13 cellular contexts compared by ENCODE assay signal in the genomic region with DNA sequence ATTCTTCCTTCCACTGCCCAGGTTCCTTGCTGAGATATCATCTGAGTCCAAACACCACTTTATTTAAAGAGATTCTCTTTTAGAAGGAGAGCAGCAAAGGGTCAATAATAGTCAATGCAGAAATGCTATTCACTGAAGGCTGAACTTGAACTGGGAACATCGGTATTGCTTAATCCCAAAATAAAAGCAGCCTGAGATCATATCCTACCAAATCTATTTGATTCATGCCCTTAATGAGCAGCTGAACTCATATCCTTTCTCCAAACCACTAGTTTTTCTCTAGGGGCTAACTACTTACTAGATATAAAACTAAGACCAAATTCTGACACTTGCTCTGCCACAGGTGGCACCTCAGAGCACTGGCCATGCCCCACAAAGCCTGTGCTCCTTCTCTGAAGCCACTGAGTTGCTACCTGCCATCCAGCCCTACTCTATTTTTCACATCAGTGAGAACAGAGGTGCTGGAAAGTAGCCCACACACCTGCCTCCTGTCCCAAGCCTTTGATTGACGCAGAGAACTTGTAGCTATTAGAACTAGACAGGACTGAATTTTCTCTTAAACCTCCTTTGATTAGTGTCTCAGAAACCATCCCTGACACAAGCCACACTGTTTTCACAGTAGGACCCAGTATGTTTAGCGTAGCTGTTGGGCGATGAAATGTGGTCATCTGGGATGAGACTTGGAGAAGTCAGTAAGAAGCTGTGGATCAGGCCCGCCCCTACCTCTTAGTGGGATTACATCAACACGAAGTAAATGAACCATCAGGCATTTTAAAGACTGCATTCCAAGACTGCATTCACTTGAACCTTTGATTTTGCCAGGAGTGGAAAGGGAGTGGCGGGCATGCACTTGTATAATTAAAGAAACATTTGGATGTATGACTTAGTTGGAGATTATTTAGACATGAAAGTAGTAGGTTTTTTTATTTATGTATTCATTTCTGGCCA.
DNase-seq lines count a peak whose midpoint lies in the region; ATAC-seq and TF ChIP-seq lines count a peak whose summit lies in the region.
"Had no signal": no experiment of that assay in that cellular context is flagged by ENCODE, and none has a peak within 500 bp of the region (broad histone marks: within the 10 kb centered on the region; RNA-seq: fewer than 3 reads in every experiment).

No MANE protein-coding gene starts in this region.

- no peak overlapping the region for H3K4me3 ChIP-seq in lung
- no peak overlapping the region for H3K4me3 ChIP-seq in subcutaneous abdominal adipose tissue (ENCODE audit: low read depth in 1 of 5, low read length in 5 of 5)

- H3K9me3 Mint-ChIP-seq in activated naive CD4-positive, alpha-beta T cell treated with anti-CD3 and anti-CD28 coated beads, Interleukin-2, amount 50 U/mL, for 24 hours: no peaks in the 10 kb centered on the region
- H3K9me3 Mint-ChIP-seq in central memory CD8-positive, alpha-beta T cell: no peaks in the 10 kb centered on the region
- H3K9me3 Mint-ChIP-seq: activated B cell treated with CpG ODN at 0.5 μM for 24 hours; activated naive CD4-positive, alpha-beta T cell treated with anti-CD3 and anti-CD28 coated beads for 36 hours had no signal

- peaks cover 28 to 66% of the 10 kb centered on the region in 2 donors for H3K4me1 ChIP-seq in lung (ENCODE audit: control insufficient read depth in 2 of 2, insufficient read depth in 2 of 2, low read length in 2 of 2)
- peaks cover 11 to 87% (median 78%) of the 10 kb centered on the region in 5 donors for H3K4me1 ChIP-seq in subcutaneous abdominal adipose tissue (ENCODE audit: control insufficient read depth in 5 of 5, insufficient read depth in 5 of 5, low read length in 5 of 5)

- H3K4me3 Mint-ChIP-seq in activated naive CD4-positive, alpha-beta T cell treated with anti-CD3 and anti-CD28 coated beads, Interleukin-2, amount 50 U/mL, for 24 hours: peak overlapping the region; percentile 5
- H3K4me3 Mint-ChIP-seq in central memory CD8-positive, alpha-beta T cell: peak overlapping the region; percentile 43
- H3K4me3 Mint-ChIP-seq: activated B cell treated with CpG ODN at 0.5 μM for 24 hours; activated naive CD4-positive, alpha-beta T cell treated with anti-CD3 and anti-CD28 coated beads for 36 hours had no signal

- peak overlapping the region; percentile 18 for H3K27ac Mint-ChIP-seq in activated naive CD4-positive, alpha-beta T cell treated with anti-CD3 and anti-CD28 coated beads, Interleukin-2, amount 50 U/mL, for 24 hours
- H3K27ac Mint-ChIP-seq in central memory CD8-positive, alpha-beta T cell (ENCODE audit: low read depth): peak overlapping the region; percentile 59
- H3K27ac Mint-ChIP-seq: activated B cell treated with CpG ODN at 0.5 μM for 24 hours; activated naive CD4-positive, alpha-beta T cell treated with anti-CD3 and anti-CD28 coated beads for 36 hours had no signal

- H3K4me1 Mint-ChIP-seq in activated naive CD4-positive, alpha-beta T cell treated with anti-CD3 and anti-CD28 coated beads, Interleukin-2, amount 50 U/mL, for 24 hours: peaks cover 88% of the 10 kb centered on the region
- H3K4me1 Mint-ChIP-seq in central memory CD8-positive, alpha-beta T cell: peaks cover 73% of the 10 kb centered on the region

- no peaks in the 10 kb centered on the region for H3K9me3 ChIP-seq in lung (ENCODE audit: control insufficient read depth in 2 of 2, insufficient read depth in 1 of 2, low read length in 1 of 2)
- H3K9me3 ChIP-seq in subcutaneous abdominal adipose tissue (ENCODE audit: control insufficient read depth in 5 of 5, low read length in 5 of 5): no peaks in the 10 kb centered on the region

- H3K27ac ChIP-seq in lung (ENCODE audit: low read depth in 1 of 2, low read length in 1 of 2) (peak overlapping the region; percentile 22 to 66), subcutaneous abdominal adipose tissue (ENCODE audit: low read depth, low read length) (peak overlapping the region; percentile 38)

- DNase-seq in activated naive CD4-positive, alpha-beta T cell treated with anti-CD3 and anti-CD28 coated beads, Interleukin-2, amount 50 U/mL, for 16 hours: no peak
- no peak for DNase-seq in central memory CD8-positive, alpha-beta T cell (ENCODE audit: low spot score in 2 of 2)
- no peak for DNase-seq in lung (ENCODE audit: low spot score)
- DNase-seq: activated B cell treated with CpG ODN at 0.5 μM for 24 hours; activated naive CD4-positive, alpha-beta T cell treated with anti-CD3 and anti-CD28 coated beads for 36 hours; NCI-H1092; OCI-M1; stimulated activated CD4-positive, alpha-beta T cell treated with anti-CD3 and anti-CD28 coated beads, Interleukin-4, amount 100 ng/mL, for 1 hour had no signal

- ATAC-seq in central memory CD8-positive, alpha-beta T cell (replicated peaks; ENCODE audit: extremely low read depth, poor library complexity, severe bottlenecking): no peak
- no peak for ATAC-seq in lung (ENCODE audit: insufficient read depth, low FRiP score)
- ATAC-seq in GM18867 (IDR thresholded peaks at IDR 0.05; ENCODE audit: unreplicated experiment): no peak
- ATAC-seq in GM18502 (IDR thresholded peaks at IDR 0.05; ENCODE audit: poor library complexity, unreplicated experiment): no peak
- ATAC-seq in GM21619 (IDR thresholded peaks at IDR 0.05; ENCODE audit: unreplicated experiment): no peak

- WGBS in lung, 2 donors: 76 to 87% methylated on average over 7 of the region's 7 CpGs

- TF ChIP-seq CTCF in lung (IDR thresholded peaks at IDR 0.05; ENCODE audit: control extremely low read depth, extremely low read depth): no peak

- peak overlapping the region in 1 of 5 donors; percentile 3 for H3K9ac ChIP-seq in subcutaneous abdominal adipose tissue (ENCODE audit: low read length in 5 of 5)

- H3K27me3 ChIP-seq in lung (ENCODE audit: control insufficient read depth, insufficient read depth) (no peaks in the 10 kb centered on the region), subcutaneous abdominal adipose tissue (ENCODE audit: control insufficient read depth in 5 of 5, insufficient read depth in 4 of 5, low read length in 5 of 5) (no peaks in the 10 kb centered on the region)

- H3K36me3 ChIP-seq in lung (ENCODE audit: control insufficient read depth in 2 of 2, insufficient read depth in 2 of 2, low read length in 2 of 2): peaks cover 1 to 5% of the 10 kb centered on the region in 2 donors
- H3K36me3 ChIP-seq in subcutaneous abdominal adipose tissue (ENCODE audit: control insufficient read depth in 5 of 5, insufficient read depth in 5 of 5, low read length in 5 of 5): peaks cover 0 to 4% (median 2%) of the 10 kb centered on the region in 5 donors

- no peaks in the 10 kb centered on the region for H3K27me3 Mint-ChIP-seq in activated naive CD4-positive, alpha-beta T cell treated with anti-CD3 and anti-CD28 coated beads, Interleukin-2, amount 50 U/mL, for 24 hours
- H3K27me3 Mint-ChIP-seq in central memory CD8-positive, alpha-beta T cell: no peaks in the 10 kb centered on the region
- H3K27me3 Mint-ChIP-seq: activated B cell treated with CpG ODN at 0.5 μM for 24 hours had no signal

- H3K36me3 Mint-ChIP-seq in activated naive CD4-positive, alpha-beta T cell treated with anti-CD3 and anti-CD28 coated beads, Interleukin-2, amount 50 U/mL, for 24 hours: peaks cover 16% of the 10 kb centered on the region
- peaks cover 20% of the 10 kb centered on the region for H3K36me3 Mint-ChIP-seq in central memory CD8-positive, alpha-beta T cell (ENCODE audit: insufficient read depth)
